8 cellular contexts compared by ENCODE assay signal in genomic region chr2:6945087-6945813, GRCh38. TPM values are rescaled to one million over a fixed set of nuclear protein-coding genes. Genes with fewer than 3 reads are reported as not detected.
DNase-seq lines count a peak whose midpoint lies in the region; ATAC-seq and TF ChIP-seq lines count a peak whose summit lies in the region.

No MANE protein-coding gene starts in this region.

- no peak overlapping the region for H3K27ac Mint-ChIP-seq in activated CD8-positive, alpha-beta memory T cell treated with anti-CD3 and anti-CD28 coated beads, Interleukin-2, amount 10 ng/mL, durations not matched to agents 7 days and 5 days

- no peak overlapping the region for H3K4me3 ChIP-seq in right lobe of liver

- no peaks in the 10 kb centered on the region for H3K9me3 ChIP-seq in right lobe of liver

- no peaks in the 10 kb centered on the region for H3K27me3 ChIP-seq in right lobe of liver

- H3K27ac ChIP-seq in right lobe of liver: no peak overlapping the region

- TF ChIP-seq POLR2A in right lobe of liver (IDR thresholded peaks at IDR 0.05): no peak

- peaks cover 49% of the 10 kb centered on the region for H3K36me3 Mint-ChIP-seq in activated CD8-positive, alpha-beta memory T cell treated with anti-CD3 and anti-CD28 coated beads, Interleukin-2, amount 10 ng/mL, durations not matched to agents 7 days and 5 days

- WGBS in right lobe of liver (ENCODE audit: insufficient coverage, low coverage, low lambda C conversion rate, missing lambda C conversion rate): 57% methylated on average over 9 of the region's 9 CpGs

- no peaks in the 10 kb centered on the region for H3K27me3 Mint-ChIP-seq in activated CD8-positive, alpha-beta memory T cell treated with anti-CD3 and anti-CD28 coated beads, Interleukin-2, amount 10 ng/mL, durations not matched to agents 7 days and 5 days

- peaks cover 46% of the 10 kb centered on the region for H3K4me1 Mint-ChIP-seq in activated CD8-positive, alpha-beta memory T cell treated with anti-CD3 and anti-CD28 coated beads, Interleukin-2, amount 10 ng/mL, durations not matched to agents 7 days and 5 days

- no peaks in the 10 kb centered on the region for H3K4me1 ChIP-seq in right lobe of liver

- intact Hi-C loops in right lobe of liver (cut with DNase I): no loop called here

- CTCF ChIA-PET in activated CD8-positive, alpha-beta memory T cell treated with anti-CD3 and anti-CD28 coated beads, Interleukin-2, amount 10 ng/mL, durations not matched to agents 7 days and 5 days (lab: Charles Lee): interaction anchor here (0.8 to 1.8 kb wide), 3 partner anchors 27 to 29 kb away, joined by 3 to 5 read pairs (median 3); no protein-coding TSS in a partner anchor

- no peaks in the 10 kb centered on the region for H3K36me3 ChIP-seq in right lobe of liver

- ATAC-seq in GM18502 (IDR thresholded peaks at IDR 0.05; ENCODE audit: poor library complexity, unreplicated experiment): peak; percentile 85
- peak; percentile 92 for ATAC-seq in GM21526 (IDR thresholded peaks at IDR 0.05; ENCODE audit: low FRiP score, unreplicated experiment)
- ATAC-seq in HG03565 (IDR thresholded peaks at IDR 0.05; ENCODE audit: unreplicated experiment): peak; percentile 98
- peak; percentile 34 to 81 (median 74) for ATAC-seq in right lobe of liver
- ATAC-seq in activated CD8-positive, alpha-beta memory T cell treated with anti-CD3 and anti-CD28 coated beads, Interleukin-2, amount 10 ng/mL, durations not matched to agents 7 days and 5 days: no peak

- H3K9me3 Mint-ChIP-seq in activated CD8-positive, alpha-beta memory T cell treated with anti-CD3 and anti-CD28 coated beads, Interleukin-2, amount 10 ng/mL, durations not matched to agents 7 days and 5 days (ENCODE audit: low read depth): no peaks in the 10 kb centered on the region

- H3K4me3 Mint-ChIP-seq in activated CD8-positive, alpha-beta memory T cell treated with anti-CD3 and anti-CD28 coated beads, Interleukin-2, amount 10 ng/mL, durations not matched to agents 7 days and 5 days: no peak overlapping the region

- no peak for DNase-seq in right lobe of liver
- no peak for DNase-seq in DMS53 (lab: John Stamatoyannopoulos, UW)
- DNase-seq in activated effector memory CD4-positive, alpha-beta T cell treated with anti-CD3 and anti-CD28 coated beads, Interleukin-2, amount 50 U/mL, for 16 hours: no peak
- no peak for DNase-seq in DMS 273 treated with DMSO at 0.1 percent for 48 hours (lab: John Stamatoyannopoulos, UW)
- no peak for DNase-seq in activated CD8-positive, alpha-beta memory T cell treated with anti-CD3 and anti-CD28 coated beads, Interleukin-2, amount 10 ng/mL, durations not matched to agents 7 days and 5 days

- TF ChIP-seq CTCF in right lobe of liver (IDR thresholded peaks at IDR 0.05): no peak

RNA-seq across cellular contexts. Expression of gene RNF144A, which starts 28.0 kb away (rescaled TPM):
- total RNA-seq in right lobe of liver: 1 to 10 TPM; 1.2 to 3.2 (median 2.0) TPM
- 10 to 100 TPM; 20.0 to 35.5 TPM for total RNA-seq in activated CD8-positive, alpha-beta memory T cell treated with anti-CD3 and anti-CD28 coated beads, Interleukin-2, amount 10 ng/mL, durations not matched to agents 7 days and 5 days

Comparison
In these comparisons a context has a peak if more than half of its experiments do, and no peak if none do; other contexts are left out.
1. RNA of gene RNF144A, which starts 28.0 kb away (total RNA-seq): 20.0 to 35.5 TPM in activated CD8-positive, alpha-beta memory T cell treated with anti-CD3 and anti-CD28 coated beads, Interleukin-2, amount 10 ng/mL, durations not matched to agents 7 days and 5 days; 1.2 to 3.2 TPM in right lobe of liver; every median in the first group is over 4 times any median in the second.